In genomic region chr3:128122013-128122412, GRCh38 we compare ENCODE assay signal across 15 cellular contexts. TPM values are rescaled to one million over a fixed set of nuclear protein-coding genes. Genes with fewer than 3 reads are reported as not detected.
DNase-seq lines count a peak whose midpoint lies in the region; ATAC-seq, FAIRE-seq and TF ChIP-seq lines count a peak whose summit lies in the region.
"Had no signal": no experiment of that assay in that cellular context is flagged by ENCODE, and none has a peak within 500 bp of the region (broad histone marks: within the 10 kb centered on the region; RNA-seq: fewer than 3 reads in every experiment).

No MANE protein-coding gene starts in this region.

- DNase-seq in activated CD4-positive, alpha-beta T cell treated with anti-CD3 and anti-CD28 coated beads, Interleukin-2, amount 10 ng/mL, durations not matched to agents 7 days and 5 days: no peak
- DNase-seq in activated CD4-positive, alpha-beta T cell treated with anti-CD3 and anti-CD28 coated beads for 1 hour: no peak
- no peak for DNase-seq in NT2/D1 (ENCODE audit: low read depth, low spot score)
- no peak for DNase-seq in central memory CD8-positive, alpha-beta T cell (ENCODE audit: low spot score in 2 of 2)
- no peak for DNase-seq in progenitor cell of endocrine pancreas (ENCODE audit: low spot score, unreplicated experiment)
- no peak for DNase-seq in D721Med (ENCODE audit: insufficient read length, low spot score)
- DNase-seq in tibial artery: no peak
- DNase-seq: activated effector memory CD4-positive, alpha-beta T cell treated with anti-CD3 and anti-CD28 coated beads, Interleukin-2, amount 50 U/mL, for 16 hours; NCI-H2081; OCI-M1; pancreas had no signal

- FAIRE-seq in D721Med (lab: Jason Lieb, UNC): no peak
- FAIRE-seq: colon, G401.6, pancreas, TTC549 had no signal

- peaks cover 2% of the 10 kb centered on the region for H3K4me1 ChIP-seq in NT2/D1 (ENCODE audit: insufficient read depth, insufficient read length)
- peaks cover 0 to 13% (median 11%) of the 10 kb centered on the region in 4 donors for H3K4me1 ChIP-seq in tibial artery

- ATAC-seq in central memory CD8-positive, alpha-beta T cell (replicated peaks; ENCODE audit: extremely low read depth, poor library complexity, severe bottlenecking): no peak
- ATAC-seq in activated CD4-positive, CD25-positive, alpha-beta regulatory T cell treated with anti-CD3 and anti-CD28 coated beads, Interleukin-2, amount 50 U/mL, for 24 hours: no peak
- ATAC-seq: pancreas had no signal

- peak overlapping the region; percentile 100 for H3K9ac ChIP-seq in NT2/D1 (ENCODE audit: insufficient read length, low read depth)

- peaks cover 50% of the 10 kb centered on the region for H3K36me3 ChIP-seq in NT2/D1 (ENCODE audit: insufficient read depth, insufficient read length, low read length)
- H3K36me3 ChIP-seq in tibial artery: no peaks in the 10 kb centered on the region

- no peak overlapping the region for H3K27ac Mint-ChIP-seq in activated CD4-positive, alpha-beta T cell treated with anti-CD3 and anti-CD28 coated beads, Interleukin-2, amount 10 ng/mL, durations not matched to agents 7 days and 5 days
- no peak overlapping the region for H3K27ac Mint-ChIP-seq in central memory CD8-positive, alpha-beta T cell (ENCODE audit: low read depth)
- H3K27ac Mint-ChIP-seq in progenitor cell of endocrine pancreas: no peak overlapping the region

- no peaks in the 10 kb centered on the region for H3K9me3 Mint-ChIP-seq in activated CD4-positive, alpha-beta T cell treated with anti-CD3 and anti-CD28 coated beads, Interleukin-2, amount 10 ng/mL, durations not matched to agents 7 days and 5 days
- peaks cover 4% of the 10 kb centered on the region for H3K9me3 Mint-ChIP-seq in central memory CD8-positive, alpha-beta T cell
- H3K9me3 Mint-ChIP-seq in progenitor cell of endocrine pancreas (ENCODE audit: low read depth): peaks cover 3% of the 10 kb centered on the region

- H3K4me3 Mint-ChIP-seq in activated CD4-positive, alpha-beta T cell treated with anti-CD3 and anti-CD28 coated beads, Interleukin-2, amount 10 ng/mL, durations not matched to agents 7 days and 5 days: peak overlapping the region; percentile 99
- peak overlapping the region; percentile 100 for H3K4me3 Mint-ChIP-seq in central memory CD8-positive, alpha-beta T cell
- peak overlapping the region; percentile 98 for H3K4me3 Mint-ChIP-seq in progenitor cell of endocrine pancreas (ENCODE audit: low read depth)

- H3K9me3 ChIP-seq in NT2/D1 (ENCODE audit: insufficient read depth, low read length) (no peaks in the 10 kb centered on the region), tibial artery (no peaks in the 10 kb centered on the region)
- H3K9me3 ChIP-seq: pancreas had no signal

- CTCF ChIA-PET in activated CD4-positive, alpha-beta T cell treated with anti-CD3 and anti-CD28 coated beads, Interleukin-2, amount 10 ng/mL, durations not matched to agents 7 days and 5 days (lab: Charles Lee): interaction anchor here (0.8 to 2.8 kb wide), 5 partner anchors 11 to 46 kb away, joined by 3 to 21 read pairs (median 5); no protein-coding TSS in a partner anchor

- POLR2A ChIA-PET in activated CD4-positive, alpha-beta T cell treated with anti-CD3 and anti-CD28 coated beads, Interleukin-2, amount 10 ng/mL, durations not matched to agents 7 days and 5 days (lab: Charles Lee): no interaction called here

- H3K27me3 ChIP-seq in NT2/D1 (ENCODE audit: insufficient read depth, insufficient read length) (no peaks in the 10 kb centered on the region), tibial artery (no peaks in the 10 kb centered on the region)
- H3K27me3 ChIP-seq: pancreas had no signal

- H3K27me3 Mint-ChIP-seq in activated CD4-positive, alpha-beta T cell treated with anti-CD3 and anti-CD28 coated beads, Interleukin-2, amount 10 ng/mL, durations not matched to agents 7 days and 5 days: no peaks in the 10 kb centered on the region
- no peaks in the 10 kb centered on the region for H3K27me3 Mint-ChIP-seq in central memory CD8-positive, alpha-beta T cell
- no peaks in the 10 kb centered on the region for H3K27me3 Mint-ChIP-seq in progenitor cell of endocrine pancreas

- TF ChIP-seq CTCF in progenitor cell of endocrine pancreas (IDR thresholded peaks at IDR 0.05; ENCODE audit: unreplicated experiment): no peak
- TF ChIP-seq CTCF in D721Med (IDR thresholded peaks at IDR 0.05; ENCODE audit: insufficient read depth, missing control alignments): no peak
- no peak for TF ChIP-seq CTCF in tibial artery (IDR thresholded peaks at IDR 0.05)

- H3K4me3 ChIP-seq in NT2/D1 (ENCODE audit: insufficient read length, low read depth) (no peak overlapping the region), tibial artery (no peak overlapping the region)

- no peak overlapping the region for H3K27ac ChIP-seq in tibial artery
- H3K27ac ChIP-seq: pancreas had no signal

- H3K4me1 Mint-ChIP-seq in activated CD4-positive, alpha-beta T cell treated with anti-CD3 and anti-CD28 coated beads, Interleukin-2, amount 10 ng/mL, durations not matched to agents 7 days and 5 days: peaks cover 38% of the 10 kb centered on the region
- H3K4me1 Mint-ChIP-seq in central memory CD8-positive, alpha-beta T cell: peaks cover 28% of the 10 kb centered on the region
- peaks cover 10% of the 10 kb centered on the region for H3K4me1 Mint-ChIP-seq in progenitor cell of endocrine pancreas (ENCODE audit: low read depth)

- peaks cover 27% of the 10 kb centered on the region for H3K36me3 Mint-ChIP-seq in activated CD4-positive, alpha-beta T cell treated with anti-CD3 and anti-CD28 coated beads, Interleukin-2, amount 10 ng/mL, durations not matched to agents 7 days and 5 days (ENCODE audit: low read depth)
- H3K36me3 Mint-ChIP-seq in central memory CD8-positive, alpha-beta T cell (ENCODE audit: insufficient read depth): peaks cover 23% of the 10 kb centered on the region
- peaks cover 2% of the 10 kb centered on the region for H3K36me3 Mint-ChIP-seq in progenitor cell of endocrine pancreas (ENCODE audit: insufficient read depth)

- intact Hi-C loops in tibial artery (cut with DNase I; ENCODE audit: low total_unique reads): loop anchor here (10.0 kb wide), 1 partner anchor 47 kb away; no protein-coding TSS in a partner anchor

RNA-seq across cellular contexts. Expression of gene RUVBL1, which starts 1.6 kb away (rescaled TPM):
- 10 to 100 TPM; 58.3 to 58.7 TPM for total RNA-seq in activated CD4-positive, alpha-beta T cell treated with anti-CD3 and anti-CD28 coated beads, Interleukin-2, amount 10 ng/mL, durations not matched to agents 7 days and 5 days
- 51.3 and 53.6 TPM in 2 replicates for total RNA-seq in progenitor cell of endocrine pancreas

RNA-seq across cellular contexts. Expression of gene EEFSEC, which starts 31.3 kb away (rescaled TPM):
- total RNA-seq in activated CD4-positive, alpha-beta T cell treated with anti-CD3 and anti-CD28 coated beads, Interleukin-2, amount 10 ng/mL, durations not matched to agents 7 days and 5 days: 10 to 100 TPM; 16.6 to 17.1 TPM
- 10.6 and 11.8 TPM in 2 replicates for total RNA-seq in progenitor cell of endocrine pancreas
